1 cellular context compared by ENCODE assay signal in genomic region chr10:72702868-72703581, GRCh38.
TF ChIP-seq lines count a peak whose summit lies in the region.

No MANE protein-coding gene starts in this region.

TF ChIP-seq in WTC11, 78 proteins besides CTCF, POLR2A, EP300 and RAD21 (continued from another document):
- TF ChIP-seq, protein P1, sequence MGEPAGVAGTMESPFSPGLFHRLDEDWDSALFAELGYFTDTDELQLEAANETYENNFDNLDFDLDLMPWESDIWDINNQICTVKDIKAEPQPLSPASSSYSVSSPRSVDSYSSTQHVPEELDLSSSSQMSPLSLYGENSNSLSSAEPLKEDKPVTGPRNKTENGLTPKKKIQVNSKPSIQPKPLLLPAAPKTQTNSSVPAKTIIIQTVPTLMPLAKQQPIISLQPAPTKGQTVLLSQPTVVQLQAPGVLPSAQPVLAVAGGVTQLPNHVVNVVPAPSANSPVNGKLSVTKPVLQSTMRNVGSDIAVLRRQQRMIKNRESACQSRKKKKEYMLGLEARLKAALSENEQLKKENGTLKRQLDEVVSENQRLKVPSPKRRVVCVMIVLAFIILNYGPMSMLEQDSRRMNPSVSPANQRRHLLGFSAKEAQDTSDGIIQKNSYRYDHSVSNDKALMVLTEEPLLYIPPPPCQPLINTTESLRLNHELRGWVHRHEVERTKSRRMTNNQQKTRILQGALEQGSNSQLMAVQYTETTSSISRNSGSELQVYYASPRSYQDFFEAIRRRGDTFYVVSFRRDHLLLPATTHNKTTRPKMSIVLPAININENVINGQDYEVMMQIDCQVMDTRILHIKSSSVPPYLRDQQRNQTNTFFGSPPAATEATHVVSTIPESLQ (CRISPR knock-in tag; IDR thresholded peaks at IDR 0.05) = no peak
